In genomic region chr10:113893570-113893969, GRCh38 we compare ENCODE assay signal across 26 cellular contexts. TPM values are rescaled to one million over a fixed set of nuclear protein-coding genes. Genes with fewer than 3 reads are reported as not detected.
A peak's percentile ranks its signal among the peaks of the same experiment; 100 is the strongest.
DNase-seq lines count a peak whose midpoint lies in the region; ATAC-seq and TF ChIP-seq lines count a peak whose summit lies in the region.
"Had no signal": no experiment of that assay in that cellular context is flagged by ENCODE, and none has a peak within 500 bp of the region (broad histone marks: within the 10 kb centered on the region; RNA-seq: fewer than 3 reads in every experiment).

No MANE protein-coding gene starts in this region.

- ATAC-seq in Right ventricle myocardium inferior (no peak), heart right ventricle (peak in 4 of 8 donors; percentile 32 to 61 (median 44)), upper lobe of right lung (no peak), HG02763 (IDR thresholded peaks at IDR 0.05; ENCODE audit: unreplicated experiment) (no peak), GM21367 (IDR thresholded peaks at IDR 0.05; ENCODE audit: unreplicated experiment) (no peak)
- ATAC-seq: GM23338 had no signal

- intact Hi-C loops in Right ventricle myocardium inferior (cut with DNase I) (loop anchor here (5.0 to 10.0 kb wide), 3 partner anchors 36 to 151 kb away; partner anchors contain the start of gene ADRB1), heart right ventricle (cut with DNase I) (loop anchor here in 4 of 10 donors (5.0 to 10.0 kb wide), 5 partner anchors 36 to 211 kb away; partner anchors contain the start of gene ADRB1 (in 1 of the 4)), upper lobe of right lung (cut with DNase I) (no loop called here)

- peaks cover 14% of the 10 kb centered on the region for H3K4me1 Mint-ChIP-seq in mesothelial cell of epicardium
- H3K4me1 Mint-ChIP-seq: B cell, GM23338 had no signal

- H3K4me1 ChIP-seq in cardiac muscle cell (ENCODE audit: low read depth) = peaks cover 22% of the 10 kb centered on the region
- H3K4me1 ChIP-seq in heart right ventricle = peaks cover 0 to 61% (median 26%) of the 10 kb centered on the region in 9 donors
- H3K4me1 ChIP-seq in upper lobe of right lung = no peaks in the 10 kb centered on the region
- H3K4me1 ChIP-seq: SJCRH30 had no signal

- peak overlapping the region; percentile 22 for H3K27ac Mint-ChIP-seq in mesothelial cell of epicardium
- H3K27ac Mint-ChIP-seq: B cell, GM23338, IgD-negative memory B cell had no signal

- no peaks in the 10 kb centered on the region for H3K9me3 ChIP-seq in cardiac muscle cell (ENCODE audit: low read depth)
- H3K9me3 ChIP-seq in heart right ventricle = no peaks in the 10 kb centered on the region
- no peaks in the 10 kb centered on the region for H3K9me3 ChIP-seq in upper lobe of right lung
- H3K9me3 ChIP-seq: MG63 had no signal

- TF ChIP-seq CTCF in cardiac muscle cell (IDR thresholded peaks at IDR 0.05; ENCODE audit: low read depth, low read length) (no peak), heart right ventricle (IDR thresholded peaks at IDR 0.05) (no peak), mesothelial cell of epicardium (IDR thresholded peaks at IDR 0.05; ENCODE audit: unreplicated experiment) (no peak), upper lobe of right lung (IDR thresholded peaks at IDR 0.05) (no peak)

- H3K4me3 ChIP-seq in cardiac muscle cell = no peak overlapping the region
- H3K4me3 ChIP-seq in heart right ventricle = no peak overlapping the region
- no peak overlapping the region for H3K4me3 ChIP-seq in upper lobe of right lung
- H3K4me3 ChIP-seq: GM23338, MG63, SJCRH30 had no signal

- peaks cover 15% of the 10 kb centered on the region for H3K9me3 Mint-ChIP-seq in mesothelial cell of epicardium
- H3K9me3 Mint-ChIP-seq: IgD-negative memory B cell had no signal

- no peak overlapping the region for H3K4me3 Mint-ChIP-seq in mesothelial cell of epicardium
- H3K4me3 Mint-ChIP-seq: B cell; CD4-positive, CD25-positive, alpha-beta regulatory T cell; GM23338; IgD-negative memory B cell had no signal

- WGBS in heart right ventricle, 2 donors = 53 to 57% methylated on average over 2 of the region's 2 CpGs

- DNase-seq in cardiac muscle cell (ENCODE audit: low read depth in 1 of 2, low spot score in 1 of 2) (peak in 1 of 2 donors; percentile 25), Right ventricle myocardium inferior (ENCODE audit: missing footprints) (no peak), heart right ventricle (no peak), mesothelial cell of epicardium (ENCODE audit: low spot score in 2 of 2, unreplicated experiment in 2 of 2) (no peak), upper lobe of right lung (no peak), EL (no peak)
- DNase-seq: 8988T; CD4-positive, CD25-positive, alpha-beta regulatory T cell; COR-L47; DMS153; GF-D8; HCEC 1CT; Karpas-422; MG63; NCI-H1092; NCI-H1436 treated with DMSO at 0.1 percent for 48 hours; NCI-H2081; NCI-H510A; NCI-H748 treated with DMSO at 0.1 percent for 48 hours; RPMI8226; SJCRH30 had no signal

- H3K27me3 ChIP-seq in cardiac muscle cell (no peaks in the 10 kb centered on the region), heart right ventricle (no peaks in the 10 kb centered on the region), upper lobe of right lung (no peaks in the 10 kb centered on the region)
- H3K27me3 ChIP-seq: MG63, SJCRH30 had no signal

- peaks cover 2% of the 10 kb centered on the region for H3K36me3 ChIP-seq in cardiac muscle cell
- peaks cover 0 to 43% (median under 1%) of the 10 kb centered on the region in 9 donors for H3K36me3 ChIP-seq in heart right ventricle
- peaks cover 7% of the 10 kb centered on the region for H3K36me3 ChIP-seq in upper lobe of right lung
- H3K36me3 ChIP-seq: MG63 had no signal

- H3K27ac ChIP-seq in cardiac muscle cell (peak overlapping the region; percentile 59), heart right ventricle (peak overlapping the region in 9 of 10 donors; percentile 4 to 72 (median 60)), upper lobe of right lung (no peak overlapping the region)
- H3K27ac ChIP-seq: SJCRH30 had no signal

- H3K27me3 Mint-ChIP-seq in mesothelial cell of epicardium (ENCODE audit: low read depth) = no peaks in the 10 kb centered on the region
- H3K27me3 Mint-ChIP-seq: B cell; CD4-positive, CD25-positive, alpha-beta regulatory T cell; IgD-negative memory B cell had no signal

- peaks cover 19% of the 10 kb centered on the region for H3K36me3 Mint-ChIP-seq in mesothelial cell of epicardium

RNA-seq across cellular contexts. Expression of gene NHLRC2, which starts 39.1 kb away (rescaled TPM):
- total RNA-seq in cardiac muscle cell = 61.2 and 99.6 TPM in 2 replicates
- polyA plus RNA-seq in cardiac muscle cell = 14.0 and 23.8 TPM in 2 replicates
- 60.6 TPM for total RNA-seq in Right ventricle myocardium inferior
- 10 to 100 TPM; 58.0 to 98.0 (median 72.0) TPM for total RNA-seq in heart right ventricle
- 10 to 100 TPM in 1 of 2 donors, 1 to 10 TPM in 1; 6.7 to 22.8 TPM for polyA plus RNA-seq in heart right ventricle
- total RNA-seq in mesothelial cell of epicardium = 39.9 to 42.7 TPM (median 42.2 TPM) in 3 replicates
- total RNA-seq in upper lobe of right lung = 46.1 TPM

RNA-seq across cellular contexts. Expression of gene DCLRE1A, which starts 39.7 kb away (rescaled TPM):
- 6.3 and 6.6 TPM in 2 replicates for total RNA-seq in cardiac muscle cell
- polyA plus RNA-seq in cardiac muscle cell = 4.8 and 7.3 TPM in 2 replicates
- total RNA-seq in Right ventricle myocardium inferior = 6.8 TPM
- total RNA-seq in heart right ventricle = 1 to 10 TPM; 4.6 to 7.5 (median 5.7) TPM
- polyA plus RNA-seq in heart right ventricle = 1 to 10 TPM; 3.3 to 3.9 TPM
- 6.4 to 6.7 TPM (median 6.4 TPM) in 3 replicates for total RNA-seq in mesothelial cell of epicardium
- total RNA-seq in upper lobe of right lung = 6.1 TPM
